In the genomic region with DNA sequence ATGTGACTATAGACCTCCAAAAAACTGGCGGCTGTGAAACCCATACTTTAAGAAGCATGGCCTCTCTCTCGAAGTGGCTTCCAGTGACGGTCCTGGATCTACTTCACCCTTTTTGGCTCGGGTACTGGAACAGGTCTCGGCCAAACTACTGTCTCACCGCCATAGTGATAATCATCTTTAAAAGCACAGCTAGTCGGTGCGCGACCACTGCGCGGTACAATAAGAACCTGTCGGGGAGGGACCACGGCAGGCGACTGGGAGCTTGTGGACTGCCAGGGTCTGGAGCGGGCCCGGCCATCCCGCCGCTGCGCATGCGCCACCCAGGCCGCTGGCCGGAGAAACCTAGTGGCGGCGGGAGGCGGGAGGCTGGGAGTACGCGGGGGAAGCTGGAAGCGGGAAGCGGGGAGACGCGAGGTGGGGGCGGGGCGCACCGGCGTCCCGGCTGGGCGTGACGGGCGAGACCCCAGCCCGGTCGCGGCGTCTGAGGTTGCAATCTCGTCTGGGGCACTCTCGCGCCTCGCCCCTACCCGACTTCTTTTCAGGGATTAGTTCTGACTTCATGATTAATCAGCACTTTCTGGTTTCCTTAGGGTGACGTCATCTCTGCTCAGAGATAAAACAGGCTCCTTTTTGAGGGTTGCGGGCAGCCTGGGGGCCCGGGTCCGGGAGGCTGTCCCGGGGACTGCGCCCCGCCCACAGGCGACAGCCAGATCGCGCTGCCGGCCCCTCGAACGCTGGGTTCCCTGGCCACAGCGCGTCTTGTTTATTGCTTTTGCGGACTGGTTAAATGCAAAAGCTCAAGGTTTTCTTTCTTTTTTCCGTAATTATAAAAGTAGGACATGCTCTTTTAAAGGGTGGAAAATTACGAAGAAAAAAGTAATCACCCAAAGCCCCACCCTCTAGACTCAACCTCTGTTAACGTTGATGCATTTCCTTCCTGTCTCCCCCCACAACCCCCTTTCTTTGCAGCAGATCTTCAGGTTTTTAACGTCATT, we compare ENCODE assay signal across 8 cellular contexts.
DNase-seq lines count a peak whose midpoint lies in the region; ATAC-seq and TF ChIP-seq lines count a peak whose summit lies in the region.

No MANE protein-coding gene starts in this region.

- no peaks in the 10 kb centered on the region for H3K9me3 ChIP-seq in iPS-15b (ENCODE audit: control insufficient read depth, insufficient read depth, low read length)

- peaks cover 14% of the 10 kb centered on the region for H3K4me1 ChIP-seq in iPS-15b (ENCODE audit: control insufficient read depth, insufficient read depth, low read length)

- H3K27me3 ChIP-seq in brain microvascular endothelial cell (replicated peaks) (no peaks in the 10 kb centered on the region), iPS-15b (ENCODE audit: control insufficient read depth, insufficient read depth, low read length) (peaks cover 8% of the 10 kb centered on the region)

- TF ChIP-seq POLR2A in GM18505 (IDR thresholded peaks at IDR 0.05; ENCODE audit: borderline replicate concordance, extremely low read depth, insufficient read depth, insufficient read length): peak; percentile 72

- H3K4me3 ChIP-seq in brain microvascular endothelial cell (ENCODE audit: low read depth, low read length) (peak overlapping the region; percentile 53), iPS-15b (ENCODE audit: low read depth, low read length) (peak overlapping the region; percentile 39), skeletal muscle cell (ENCODE audit: low read depth, low read length) (peak overlapping the region; percentile 56)

- ATAC-seq in GM18505 (IDR thresholded peaks at IDR 0.05; ENCODE audit: unreplicated experiment): peak; percentile 86
- ATAC-seq in HG02884 (IDR thresholded peaks at IDR 0.05; ENCODE audit: unreplicated experiment): peak; percentile 84

- in situ Hi-C loops in brain microvascular endothelial cell (cut with HindIII; ENCODE audit: low pct_ligation_motif_present, low sequenced_read_pairs): no loop called here

- TF ChIP-seq CTCF in brain microvascular endothelial cell (IDR thresholded peaks at IDR 0.05; ENCODE audit: low read depth, low read length, missing control alignments): no peak

- H3K36me3 ChIP-seq in brain microvascular endothelial cell (replicated peaks): no peaks in the 10 kb centered on the region
- H3K36me3 ChIP-seq in iPS-15b (ENCODE audit: control insufficient read depth, insufficient read depth, low read length): no peaks in the 10 kb centered on the region

- H3K27ac ChIP-seq in brain microvascular endothelial cell: peak overlapping the region; percentile 93

- DNase-seq in NCI-H2029 (lab: John Stamatoyannopoulos, UW): peak; percentile 71
- DNase-seq in UCSD-AML1 (lab: John Stamatoyannopoulos, UW; ENCODE audit: unreplicated experiment): peak; percentile 22
- DNase-seq in brain microvascular endothelial cell: peak; percentile 95
- DNase-seq in skeletal muscle cell (ENCODE audit: low read depth): peak; percentile 91
- DNase-seq in NCI-H2107 treated with DMSO at 0.1 percent for 48 hours (lab: John Stamatoyannopoulos, UW; ENCODE audit: unreplicated experiment): no peak

- peak overlapping the region; percentile 77 for H3K9ac ChIP-seq in iPS-15b (ENCODE audit: low read depth, low read length)
